ENCODE assay signal across 9 cellular contexts in genomic region chr2:226795281-226796011, GRCh38. TPM values are rescaled to one million over a fixed set of nuclear protein-coding genes. Genes with fewer than 3 reads are reported as not detected.
DNase-seq lines count a peak whose midpoint lies in the region; ATAC-seq and TF ChIP-seq lines count a peak whose summit lies in the region.
"Had no signal": no experiment of that assay in that cellular context is flagged by ENCODE, and none has a peak within 500 bp of the region (broad histone marks: within the 10 kb centered on the region; RNA-seq: fewer than 3 reads in every experiment).

No MANE protein-coding gene starts in this region.

- H3K27me3 ChIP-seq in HUES48 (ENCODE audit: control insufficient read depth, insufficient read depth, low read length) (no peaks in the 10 kb centered on the region), right lobe of liver (no peaks in the 10 kb centered on the region), tibial nerve (no peaks in the 10 kb centered on the region)

- H3K4me3 ChIP-seq in HUES48 (ENCODE audit: low read depth, low read length) = peak overlapping the region; percentile 18; the same call in 1 of the 2 replicates
- peak overlapping the region; percentile 32 to 74 (median 73) for H3K4me3 ChIP-seq in right lobe of liver
- H3K4me3 ChIP-seq in tibial nerve = peak overlapping the region; percentile 5 to 33 (median 23)

- peak in 1 of 61 donors; percentile 8 for DNase-seq in caudate nucleus (lab: John Stamatoyannopoulos, UW)
- DNase-seq in right lobe of liver = peak in 2 of 3 donors; percentile 47 to 50
- DNase-seq in tibial nerve (ENCODE audit: low spot score in 2 of 2) = no peak
- DNase-seq in NCI-H345 treated with DMSO at 0.1 percent for 48 hours (lab: John Stamatoyannopoulos, UW; ENCODE audit: unreplicated experiment) = no peak
- DNase-seq in omental fat pad (ENCODE audit: low spot score) = no peak

- H3K27ac ChIP-seq in HUES48 (ENCODE audit: low read depth, low read length) = no peak overlapping the region
- peak overlapping the region; percentile 26 for H3K27ac ChIP-seq in caudate nucleus (ENCODE audit: low read depth, low read length)
- H3K27ac ChIP-seq in right lobe of liver = peak overlapping the region; percentile 91 to 99 (median 98)
- peak overlapping the region; percentile 57 to 99 (median 96) for H3K27ac ChIP-seq in tibial nerve

- H3K9me3 ChIP-seq in HUES48 (ENCODE audit: control insufficient read depth, insufficient read depth, low read length) (no peaks in the 10 kb centered on the region), right lobe of liver (no peaks in the 10 kb centered on the region), tibial nerve (no peaks in the 10 kb centered on the region)

- H3K36me3 ChIP-seq in HUES48 (ENCODE audit: control insufficient read depth, insufficient read depth, low read length) = peaks cover 36% of the 10 kb centered on the region
- H3K36me3 ChIP-seq in right lobe of liver = no peaks in the 10 kb centered on the region
- peaks cover 0 to 23% (median 0%) of the 10 kb centered on the region in 3 donors for H3K36me3 ChIP-seq in tibial nerve

- peaks cover 33% of the 10 kb centered on the region for H3K4me1 ChIP-seq in HUES48 (ENCODE audit: control insufficient read depth, insufficient read depth, low read length)
- H3K4me1 ChIP-seq in right lobe of liver = peaks cover 0 to 21% (median 9%) of the 10 kb centered on the region in 4 donors
- peaks cover 0 to 77% (median 32%) of the 10 kb centered on the region in 4 donors for H3K4me1 ChIP-seq in tibial nerve

- intact Hi-C loops in right lobe of liver (cut with DNase I) = loop anchor here (10.0 kb wide), 3 partner anchors 51 to 131 kb away; no protein-coding TSS in a partner anchor

- TF ChIP-seq POLR2A in right lobe of liver (IDR thresholded peaks at IDR 0.05) (no peak), tibial nerve (IDR thresholded peaks at IDR 0.05) (no peak)

- ATAC-seq in right lobe of liver (peak in 3 of 4 donors; percentile 0 to 1 (median 0)), HG02840 (IDR thresholded peaks at IDR 0.05; ENCODE audit: low FRiP score, unreplicated experiment) (no peak), HG03135 (IDR thresholded peaks at IDR 0.05; ENCODE audit: unreplicated experiment) (no peak), omental fat pad (ENCODE audit: low FRiP score) (no peak)
- ATAC-seq: activated CD4-positive, CD25-positive, alpha-beta regulatory T cell treated with anti-CD3 and anti-CD28 coated beads, Interleukin-2, amount 50 U/mL, for 24 hours had no signal

- WGBS in right lobe of liver (ENCODE audit: insufficient coverage, low coverage, low lambda C conversion rate, missing lambda C conversion rate) = 19% methylated on average over 4 of the region's 26 CpGs
- 61 to 66% methylated on average over 7 to 24 of the region's 26 CpGs for WGBS in tibial nerve, 2 donors

- TF ChIP-seq EP300 in tibial nerve (IDR thresholded peaks at IDR 0.05) = no peak

- H3K9ac ChIP-seq in HUES48 (ENCODE audit: low read depth, low read length) = no peak overlapping the region

- TF ChIP-seq CTCF in right lobe of liver (IDR thresholded peaks at IDR 0.05) = peak in 2 of 4 donors; percentile 10 to 14
- TF ChIP-seq CTCF in tibial nerve (IDR thresholded peaks at IDR 0.05) = peak in 1 of 5 experiments; percentile 27
- no peak for TF ChIP-seq CTCF in omental fat pad (IDR thresholded peaks at IDR 0.05)

RNA-seq across cellular contexts. Expression of gene IRS1, which starts 4.2 kb away (rescaled TPM):
- total RNA-seq in right lobe of liver = 10 to 100 TPM in 5 of 6 experiments, 1 to 10 TPM in 1; 9.0 to 24.4 (median 15.8) TPM
- 10 to 100 TPM in 3 of 4 donors, 1 to 10 TPM in 1; 9.4 to 11.7 (median 11.2) TPM for total RNA-seq in tibial nerve
- 10 to 100 TPM; 14.3 to 16.2 (median 15.5) TPM for total RNA-seq in omental fat pad

RNA-seq across cellular contexts. Expression of gene RHBDD1, which starts 40.4 kb away (rescaled TPM):
- total RNA-seq in right lobe of liver (10 to 100 TPM; 14.7 to 25.3 (median 21.0) TPM), tibial nerve (10 to 100 TPM; 14.9 to 29.4 (median 25.0) TPM), omental fat pad (10 to 100 TPM; 12.1 to 21.6 (median 19.3) TPM)

Comparison
In these comparisons a context has a peak if more than half of its experiments do, and no peak if none do; other contexts are left out.
1. H3K4me3 ChIP-seq: peak in every context shown above with its lines; median percentile 73 in right lobe of liver; 23 in tibial nerve; 18 in HUES48.
2. DNase-seq: peak in right lobe of liver (2 of 3); none in tibial nerve (0 of 2), NCI-H345 treated with DMSO at 0.1 percent for 48 hours (single experiment) and omental fat pad (single experiment).
3. ATAC-seq: peak in right lobe of liver (3 of 4); none in HG02840 (single experiment), HG03135 (single experiment) and omental fat pad (single experiment).